Comparison of ENCODE assay signal across 1 cellular context in genomic region chr17:75128694-75129505, GRCh38.
TF ChIP-seq lines count a peak whose summit lies in the region.

No MANE protein-coding gene starts in this region.

TF ChIP-seq in H1, 55 proteins besides CTCF, POLR2A, EP300 and RAD21:
- peak; percentile 69 for TF ChIP-seq POLR2AphosphoS5 (IDR thresholded peaks at IDR 0.05; ENCODE audit: low read depth, low read length)
- no peak for TF ChIP-seq JUND (IDR thresholded peaks at IDR 0.05; ENCODE audit: low read length)
TF ChIP-seq in H1: peak in this region for 1.
